ENCODE assay signal across 26 cellular contexts in the genomic region with DNA sequence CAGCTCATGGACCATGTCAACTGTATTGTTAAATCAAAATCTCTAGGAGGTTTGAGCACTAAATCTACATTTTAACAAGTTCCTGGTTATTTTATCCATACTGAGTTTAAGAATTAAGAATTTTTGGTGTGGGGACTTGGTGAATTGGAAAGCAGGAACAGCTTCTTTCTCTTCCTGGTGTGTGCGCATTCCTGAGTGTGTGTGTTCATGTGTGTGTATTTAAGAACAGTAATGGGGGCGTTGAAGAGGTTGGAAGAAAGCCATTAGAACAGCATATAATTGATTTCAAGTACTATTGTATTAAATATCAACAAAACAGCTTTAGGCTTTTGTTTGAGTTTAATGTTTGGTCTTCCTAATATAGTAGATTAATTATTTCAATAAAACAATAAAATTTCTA.
DNase-seq lines count a peak whose midpoint lies in the region; ATAC-seq and TF ChIP-seq lines count a peak whose summit lies in the region.
"Had no signal": no experiment of that assay in that cellular context is flagged by ENCODE, and none has a peak within 500 bp of the region (broad histone marks: within the 10 kb centered on the region; RNA-seq: fewer than 3 reads in every experiment).

No MANE protein-coding gene starts in this region.

- DNase-seq in DMS79 treated with DMSO at 0.1 percent for 48 hours (lab: John Stamatoyannopoulos, UW) (peak; percentile 25), WTC11 (ENCODE audit: low spot score) (no peak), mesenchymal stem cell (no peak), adrenal gland (no peak), NCI-H2107 (lab: John Stamatoyannopoulos, UW) (no peak)
- no peak for DNase-seq in activated CD8-positive, alpha-beta T cell treated with anti-CD3 and anti-CD28 coated beads for 36 hours
- DNase-seq: activated CD4-positive, alpha-beta memory T cell treated with anti-CD3 and anti-CD28 coated beads, Interleukin-2, amount 10 ng/mL, durations not matched to agents 7 days and 5 days; activated CD4-positive, CD25-positive, alpha-beta regulatory T cell treated with anti-CD3 and anti-CD28 coated beads, Interleukin-2, amount 50 U/mL, for 72 hours; activated effector memory CD4-positive, alpha-beta T cell treated with Interleukin-2 at 50 U/mL for 16 hours; aorta; effector memory CD8-positive, alpha-beta T cell; foreskin fibroblast; heart left ventricle; NCI-H526; right lobe of liver; RPMI8226; stimulated activated naive B cell treated with anti-CD40 and anti-IgM and Interleukin-4, amounts not matched to agents 10 μg/mL and 1 μg/mL and 100 μg/mL, for 72 hours had no signal

- no peaks in the 10 kb centered on the region for H3K27me3 Mint-ChIP-seq in WTC11 (ENCODE audit: low read depth)
- H3K27me3 Mint-ChIP-seq in activated CD8-positive, alpha-beta T cell treated with anti-CD3 and anti-CD28 coated beads for 36 hours, result no peaks in the 10 kb centered on the region
- H3K27me3 Mint-ChIP-seq: activated CD4-positive, alpha-beta memory T cell treated with anti-CD3 and anti-CD28 coated beads, Interleukin-2, amount 10 ng/mL, durations not matched to agents 7 days and 5 days; activated naive CD8-positive, alpha-beta T cell had no signal

- H3K4me1 ChIP-seq in HUES64 (ENCODE audit: insufficient read depth, low read length) (peaks cover 31% of the 10 kb centered on the region), mesenchymal stem cell (ENCODE audit: control insufficient read depth, insufficient read depth, low read depth, low read length) (peaks cover 9% of the 10 kb centered on the region), adrenal gland (replicated peaks in 1 of 2) (no peaks in the 10 kb centered on the region)
- H3K4me1 ChIP-seq: right lobe of liver had no signal

- intact Hi-C loops in adrenal gland (cut with DNase I), result no loop called here
- intact Hi-C loops in activated CD8-positive, alpha-beta T cell treated with anti-CD3 and anti-CD28 coated beads for 36 hours (cut with micrococcal nuclease), result no loop called here

- no peak overlapping the region for H2BK15ac ChIP-seq in mesenchymal stem cell (ENCODE audit: low read depth, poor library complexity, severe bottlenecking)

- TF ChIP-seq CTCF in WTC11 (IDR thresholded peaks at IDR 0.05) (no peak), adrenal gland (IDR thresholded peaks at IDR 0.05) (no peak)
- no peak for TF ChIP-seq CTCF in activated CD8-positive, alpha-beta T cell treated with anti-CD3 and anti-CD28 coated beads for 36 hours (IDR thresholded peaks at IDR 0.05)

- no peak overlapping the region for H4K91ac ChIP-seq in mesenchymal stem cell (ENCODE audit: low read length)

- H3K4me2 ChIP-seq in mesenchymal stem cell (ENCODE audit: low read length, poor library complexity, severe bottlenecking), result no peak overlapping the region
- H3K4me2 ChIP-seq: BLaER1 had no signal

- H3K79me1 ChIP-seq in mesenchymal stem cell (replicated peaks; ENCODE audit: low read length, poor library complexity, severe bottlenecking), result no peaks in the 10 kb centered on the region

- H4K8ac ChIP-seq in mesenchymal stem cell (ENCODE audit: low read length), result no peak overlapping the region

- TF ChIP-seq POLR2A in adrenal gland (IDR thresholded peaks at IDR 0.05), result no peak

- no peak overlapping the region for H3K18ac ChIP-seq in mesenchymal stem cell (ENCODE audit: low read depth in 1 of 2, low read length in 2 of 2)

- peak overlapping the region; percentile 99 for H3K27ac ChIP-seq in HUES64 (ENCODE audit: low read depth, low read length)
- peak overlapping the region; percentile 77 for H3K27ac ChIP-seq in mesenchymal stem cell (ENCODE audit: low read length, poor library complexity, severe bottlenecking)
- H3K27ac ChIP-seq in adrenal gland, result no peak overlapping the region
- H3K27ac ChIP-seq: BLaER1, coronary artery, heart left ventricle, right lobe of liver had no signal

- POLR2A ChIA-PET in WTC11 (lab: Charles Lee), result interaction anchor here (1.0 kb wide), 1 partner anchor 11 kb away, joined by 5 read pairs; no protein-coding TSS in a partner anchor
- POLR2A ChIA-PET in activated CD8-positive, alpha-beta T cell treated with anti-CD3 and anti-CD28 coated beads for 36 hours (lab: Charles Lee), result interaction anchor here (1.3 kb wide), 1 partner anchor 13 kb away, joined by 3 read pairs; no protein-coding TSS in a partner anchor

- ATAC-seq in WTC11, result no peak
- ATAC-seq in HG02885 (IDR thresholded peaks at IDR 0.05; ENCODE audit: poor library complexity, unreplicated experiment), result no peak
- ATAC-seq in activated CD8-positive, alpha-beta T cell treated with anti-CD3 and anti-CD28 coated beads for 36 hours, result no peak
- ATAC-seq: effector memory CD8-positive, alpha-beta T cell; esophagus mucosa; heart left ventricle; K562; left lobe of liver; right lobe of liver; stimulated activated naive B cell treated with anti-CD40 and anti-IgM and Interleukin-4, amounts not matched to agents 10 μg/mL and 1 μg/mL and 100 μg/mL, for 72 hours had no signal

- H3K27ac Mint-ChIP-seq in WTC11, result peak overlapping the region; percentile 100
- no peak overlapping the region for H3K27ac Mint-ChIP-seq in activated CD8-positive, alpha-beta T cell treated with anti-CD3 and anti-CD28 coated beads for 36 hours
- H3K27ac Mint-ChIP-seq: activated CD4-positive, alpha-beta memory T cell treated with anti-CD3 and anti-CD28 coated beads, Interleukin-2, amount 10 ng/mL, durations not matched to agents 7 days and 5 days; activated naive CD8-positive, alpha-beta T cell; effector memory CD8-positive, alpha-beta T cell; memory B cell; stimulated activated naive B cell treated with anti-CD40 and anti-IgM and Interleukin-4, amounts not matched to agents 10 μg/mL and 1 μg/mL and 100 μg/mL, for 72 hours had no signal

- H3K36me3 ChIP-seq in HUES64 (ENCODE audit: insufficient read depth, low read length) (peaks cover 47% of the 10 kb centered on the region), mesenchymal stem cell (ENCODE audit: control insufficient read depth in 1 of 2, insufficient read depth in 2 of 2, low read depth in 1 of 2, low read length in 2 of 2) (no peaks in the 10 kb centered on the region), adrenal gland (replicated peaks in 1 of 2) (no peaks in the 10 kb centered on the region)
- H3K36me3 ChIP-seq: BLaER1, heart left ventricle, right lobe of liver had no signal

- no peak overlapping the region for H2BK12ac ChIP-seq in mesenchymal stem cell (ENCODE audit: low read length in 2 of 2)

- no peaks in the 10 kb centered on the region for H3K9me3 ChIP-seq in HUES64 (ENCODE audit: insufficient read depth, low read depth, low read length)
- H3K9me3 ChIP-seq in mesenchymal stem cell (ENCODE audit: control insufficient read depth, low read length), result no peaks in the 10 kb centered on the region
- no peaks in the 10 kb centered on the region for H3K9me3 ChIP-seq in adrenal gland (replicated peaks in 1 of 3)
- H3K9me3 ChIP-seq: heart left ventricle, right lobe of liver had no signal

- no peak overlapping the region for H2BK5ac ChIP-seq in mesenchymal stem cell (ENCODE audit: low read depth, low read length, poor library complexity, severe bottlenecking)

- H3K23ac ChIP-seq in mesenchymal stem cell (ENCODE audit: low read length in 2 of 2), result no peak overlapping the region

- no peak overlapping the region for H2AK5ac ChIP-seq in mesenchymal stem cell (ENCODE audit: low read length, severe bottlenecking)

- WGBS in HUES64, result no CpG with 5 or more reads among the region's 2 CpGs
- WGBS in mesenchymal stem cell, result no CpG with 5 or more reads among the region's 2 CpGs
- WGBS in adrenal gland, 4 donors, result 73 to 90% (median 83%) methylated on average over 2 of the region's 2 CpGs

- peak overlapping the region; percentile 79; the same call in 1 of the 2 replicates for H3K9ac ChIP-seq in HUES64 (ENCODE audit: low read depth, low read length)
- no peak overlapping the region for H3K9ac ChIP-seq in mesenchymal stem cell (ENCODE audit: low read length)
- H3K9ac ChIP-seq: BLaER1 had no signal

- CTCF ChIA-PET in WTC11 (lab: Charles Lee), result no interaction called here
- CTCF ChIA-PET in activated CD8-positive, alpha-beta T cell treated with anti-CD3 and anti-CD28 coated beads for 36 hours (lab: Charles Lee), result no interaction called here

- H2BK120ac ChIP-seq in mesenchymal stem cell (ENCODE audit: low read depth, low read length), result no peak overlapping the region

- H3K4ac ChIP-seq in mesenchymal stem cell (ENCODE audit: low read depth in 1 of 2, low read length in 2 of 2), result no peak overlapping the region

- peak overlapping the region; percentile 48 for H3K4me3 ChIP-seq in HUES64 (ENCODE audit: low read length)
- no peak overlapping the region for H3K4me3 ChIP-seq in mesenchymal stem cell (ENCODE audit: insufficient read depth in 1 of 2, low read depth in 1 of 2, low read length in 2 of 2)
- no peak overlapping the region for H3K4me3 ChIP-seq in adrenal gland
- H3K4me3 ChIP-seq: BLaER1, coronary artery, heart left ventricle, K562, right lobe of liver had no signal

- H3K4me3 Mint-ChIP-seq in WTC11, result peak overlapping the region; percentile 95
- H3K4me3 Mint-ChIP-seq in activated CD8-positive, alpha-beta T cell treated with anti-CD3 and anti-CD28 coated beads for 36 hours, result no peak overlapping the region
- H3K4me3 Mint-ChIP-seq: activated CD4-positive, alpha-beta memory T cell treated with anti-CD3 and anti-CD28 coated beads, Interleukin-2, amount 10 ng/mL, durations not matched to agents 7 days and 5 days; activated naive CD8-positive, alpha-beta T cell; effector memory CD8-positive, alpha-beta T cell; memory B cell; stimulated activated naive B cell treated with anti-CD40 and anti-IgM and Interleukin-4, amounts not matched to agents 10 μg/mL and 1 μg/mL and 100 μg/mL, for 72 hours had no signal

- H3K36me3 Mint-ChIP-seq in WTC11, result peaks cover 56% of the 10 kb centered on the region
- H3K36me3 Mint-ChIP-seq in activated CD8-positive, alpha-beta T cell treated with anti-CD3 and anti-CD28 coated beads for 36 hours (ENCODE audit: low read depth), result no peaks in the 10 kb centered on the region
- H3K36me3 Mint-ChIP-seq: activated naive CD8-positive, alpha-beta T cell; memory B cell; stimulated activated naive B cell treated with anti-CD40 and anti-IgM and Interleukin-4, amounts not matched to agents 10 μg/mL and 1 μg/mL and 100 μg/mL, for 72 hours had no signal

- no peak overlapping the region for H2AFZ ChIP-seq in mesenchymal stem cell (ENCODE audit: low read depth, low read length)

- H3K14ac ChIP-seq in mesenchymal stem cell (ENCODE audit: low read length in 2 of 2), result no peak overlapping the region

- H3K27me3 ChIP-seq in HUES64 (ENCODE audit: insufficient read depth, low read length) (no peaks in the 10 kb centered on the region), mesenchymal stem cell (ENCODE audit: control insufficient read depth in 1 of 2, insufficient read depth in 1 of 2, low read length in 2 of 2) (no peaks in the 10 kb centered on the region), adrenal gland (no peaks in the 10 kb centered on the region)
- H3K27me3 ChIP-seq: BLaER1, right lobe of liver had no signal

- peaks cover 61% of the 10 kb centered on the region for H3K4me1 Mint-ChIP-seq in WTC11
- no peaks in the 10 kb centered on the region for H3K4me1 Mint-ChIP-seq in activated CD8-positive, alpha-beta T cell treated with anti-CD3 and anti-CD28 coated beads for 36 hours (ENCODE audit: low read depth)
- H3K4me1 Mint-ChIP-seq: activated CD4-positive, alpha-beta memory T cell treated with anti-CD3 and anti-CD28 coated beads, Interleukin-2, amount 10 ng/mL, durations not matched to agents 7 days and 5 days; memory B cell; stimulated activated naive B cell treated with anti-CD40 and anti-IgM and Interleukin-4, amounts not matched to agents 10 μg/mL and 1 μg/mL and 100 μg/mL, for 72 hours had no signal

- no peaks in the 10 kb centered on the region for H3K9me3 Mint-ChIP-seq in WTC11
- H3K9me3 Mint-ChIP-seq in activated CD8-positive, alpha-beta T cell treated with anti-CD3 and anti-CD28 coated beads for 36 hours, result no peaks in the 10 kb centered on the region
- H3K9me3 Mint-ChIP-seq: effector memory CD8-positive, alpha-beta T cell; memory B cell had no signal

Comparison
In these comparisons a context has a peak if more than half of its experiments do, and no peak if none do; other contexts are left out.
1. H3K27ac ChIP-seq: peak in HUES64 (single experiment) and mesenchymal stem cell (single experiment); none in adrenal gland (0 of 5).